In the genomic region with DNA sequence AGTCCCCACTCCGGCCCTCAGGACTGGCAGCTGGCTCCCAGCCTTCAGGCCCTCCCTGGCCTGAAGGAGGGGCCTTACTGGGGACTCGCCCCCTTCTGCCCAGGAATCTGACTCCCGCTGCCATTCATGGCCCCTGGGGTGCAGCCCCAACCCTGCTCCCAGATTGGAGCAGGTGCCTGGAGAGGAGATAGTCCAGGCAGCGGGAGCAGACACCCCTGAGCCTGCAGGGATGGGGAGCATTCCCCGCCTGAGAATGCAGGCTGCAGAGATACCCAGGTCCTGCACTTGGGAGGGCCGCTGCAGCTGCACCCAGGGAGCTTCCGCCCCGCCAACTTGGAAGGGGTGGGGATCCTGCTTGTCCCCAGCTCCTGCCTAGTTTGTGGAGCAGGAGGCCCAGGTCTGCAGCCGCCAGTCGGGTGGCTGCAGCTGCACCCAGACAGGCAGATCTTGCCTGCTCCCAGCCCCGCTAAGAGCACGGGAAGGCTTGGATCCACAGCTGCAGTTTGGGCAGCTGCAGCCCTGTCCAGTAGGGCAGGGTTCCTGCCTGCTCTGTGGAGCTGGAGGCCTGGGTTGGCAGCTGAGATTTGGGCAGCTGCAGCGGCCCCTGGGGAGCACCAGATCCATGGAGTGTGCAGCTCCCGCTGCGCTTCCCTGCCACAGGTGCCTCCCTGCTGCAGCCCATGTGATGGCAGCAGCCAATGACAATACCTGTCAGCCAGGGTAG, we compare ENCODE assay signal across 2 cellular contexts.
TF ChIP-seq lines count a peak whose summit lies in the region.

No MANE protein-coding gene starts in this region.

TF ChIP-seq in HepG2, 621 proteins besides CTCF, POLR2A, EP300 and RAD21 (continues in another document):
- TF ChIP-seq, protein P1, sequence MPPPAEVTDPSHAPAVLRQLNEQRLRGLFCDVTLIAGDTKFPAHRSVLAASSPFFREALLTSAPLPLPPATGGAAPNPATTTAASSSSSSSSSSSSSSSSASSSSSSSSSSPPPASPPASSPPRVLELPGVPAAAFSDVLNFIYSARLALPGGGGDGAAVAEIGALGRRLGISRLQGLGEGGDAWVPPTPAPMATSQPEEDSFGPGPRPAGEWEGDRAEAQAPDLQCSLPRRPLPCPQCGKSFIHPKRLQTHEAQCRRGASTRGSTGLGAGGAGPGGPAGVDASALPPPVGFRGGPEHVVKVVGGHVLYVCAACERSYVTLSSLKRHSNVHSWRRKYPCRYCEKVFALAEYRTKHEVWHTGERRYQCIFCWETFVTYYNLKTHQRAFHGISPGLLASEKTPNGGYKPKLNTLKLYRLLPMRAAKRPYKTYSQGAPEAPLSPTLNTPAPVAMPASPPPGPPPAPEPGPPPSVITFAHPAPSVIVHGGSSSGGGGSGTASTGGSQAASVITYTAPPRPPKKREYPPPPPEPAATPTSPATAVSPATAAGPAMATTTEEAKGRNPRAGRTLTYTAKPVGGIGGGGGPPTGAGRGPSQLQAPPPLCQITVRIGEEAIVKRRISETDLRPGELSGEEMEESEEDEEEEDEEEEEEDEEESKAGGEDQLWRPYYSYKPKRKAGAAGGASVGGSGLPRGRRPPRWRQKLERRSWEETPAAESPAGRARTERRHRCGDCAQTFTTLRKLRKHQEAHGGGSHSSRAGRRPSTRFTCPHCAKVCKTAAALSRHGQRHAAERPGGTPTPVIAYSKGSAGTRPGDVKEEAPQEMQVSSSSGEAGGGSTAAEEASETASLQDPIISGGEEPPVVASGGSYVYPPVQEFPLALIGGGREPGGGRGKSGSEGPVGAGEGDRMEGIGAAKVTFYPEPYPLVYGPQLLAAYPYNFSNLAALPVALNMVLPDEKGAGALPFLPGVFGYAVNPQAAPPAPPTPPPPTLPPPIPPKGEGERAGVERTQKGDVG (CRISPR knock-in tag; IDR thresholded peaks at IDR 0.05; ENCODE audit: borderline replicate concordance) = no peak; the same call in 1 of the 2 replicates
- TF ChIP-seq RFX3 (CRISPR knock-in tag; IDR thresholded peaks at IDR 0.05) (no peak), YEATS4 (CRISPR knock-in tag; IDR thresholded peaks at IDR 0.05; ENCODE audit: borderline replicate concordance) (0 out of 2 replicates have a peak, but pooled peaks have one; percentile 39), SALL2 (CRISPR knock-in tag; IDR thresholded peaks at IDR 0.05) (no peak), ATAD3A (CRISPR knock-in tag; IDR thresholded peaks at IDR 0.05) (no peak), ZNF891 (CRISPR knock-in tag; IDR thresholded peaks at IDR 0.05) (peak; percentile 85), ZNF777 (CRISPR knock-in tag; IDR thresholded peaks at IDR 0.05) (no peak), JUND (CRISPR knock-in tag; IDR thresholded peaks at IDR 0.05) (0 out of 2 replicates have a peak, but pooled peaks have one; percentile 27), ZNF790 (CRISPR knock-in tag; IDR thresholded peaks at IDR 0.05; ENCODE audit: borderline replicate concordance) (no peak)
- TF ChIP-seq, protein P2, sequence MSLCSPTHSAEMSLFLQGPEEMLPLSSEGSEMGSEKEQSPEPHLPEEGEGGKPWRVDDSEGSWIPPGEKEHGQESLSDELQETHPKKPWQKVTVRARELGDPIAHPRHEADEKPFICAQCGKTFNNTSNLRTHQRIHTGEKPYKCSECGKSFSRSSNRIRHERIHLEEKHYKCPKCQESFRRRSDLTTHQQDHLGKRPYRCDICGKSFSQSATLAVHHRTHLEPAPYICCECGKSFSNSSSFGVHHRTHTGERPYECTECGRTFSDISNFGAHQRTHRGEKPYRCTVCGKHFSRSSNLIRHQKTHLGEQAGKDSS (CRISPR knock-in tag; IDR thresholded peaks at IDR 0.05; ENCODE audit: borderline replicate concordance, low read depth) = no peak
- TF ChIP-seq, protein P3, sequence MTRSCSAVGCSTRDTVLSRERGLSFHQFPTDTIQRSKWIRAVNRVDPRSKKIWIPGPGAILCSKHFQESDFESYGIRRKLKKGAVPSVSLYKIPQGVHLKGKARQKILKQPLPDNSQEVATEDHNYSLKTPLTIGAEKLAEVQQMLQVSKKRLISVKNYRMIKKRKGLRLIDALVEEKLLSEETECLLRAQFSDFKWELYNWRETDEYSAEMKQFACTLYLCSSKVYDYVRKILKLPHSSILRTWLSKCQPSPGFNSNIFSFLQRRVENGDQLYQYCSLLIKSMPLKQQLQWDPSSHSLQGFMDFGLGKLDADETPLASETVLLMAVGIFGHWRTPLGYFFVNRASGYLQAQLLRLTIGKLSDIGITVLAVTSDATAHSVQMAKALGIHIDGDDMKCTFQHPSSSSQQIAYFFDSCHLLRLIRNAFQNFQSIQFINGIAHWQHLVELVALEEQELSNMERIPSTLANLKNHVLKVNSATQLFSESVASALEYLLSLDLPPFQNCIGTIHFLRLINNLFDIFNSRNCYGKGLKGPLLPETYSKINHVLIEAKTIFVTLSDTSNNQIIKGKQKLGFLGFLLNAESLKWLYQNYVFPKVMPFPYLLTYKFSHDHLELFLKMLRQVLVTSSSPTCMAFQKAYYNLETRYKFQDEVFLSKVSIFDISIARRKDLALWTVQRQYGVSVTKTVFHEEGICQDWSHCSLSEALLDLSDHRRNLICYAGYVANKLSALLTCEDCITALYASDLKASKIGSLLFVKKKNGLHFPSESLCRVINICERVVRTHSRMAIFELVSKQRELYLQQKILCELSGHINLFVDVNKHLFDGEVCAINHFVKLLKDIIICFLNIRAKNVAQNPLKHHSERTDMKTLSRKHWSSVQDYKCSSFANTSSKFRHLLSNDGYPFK (CRISPR knock-in tag; IDR thresholded peaks at IDR 0.05; ENCODE audit: borderline replicate concordance) = peak; percentile 63; the same call in 1 of the 2 replicates
- TF ChIP-seq, protein P4, sequence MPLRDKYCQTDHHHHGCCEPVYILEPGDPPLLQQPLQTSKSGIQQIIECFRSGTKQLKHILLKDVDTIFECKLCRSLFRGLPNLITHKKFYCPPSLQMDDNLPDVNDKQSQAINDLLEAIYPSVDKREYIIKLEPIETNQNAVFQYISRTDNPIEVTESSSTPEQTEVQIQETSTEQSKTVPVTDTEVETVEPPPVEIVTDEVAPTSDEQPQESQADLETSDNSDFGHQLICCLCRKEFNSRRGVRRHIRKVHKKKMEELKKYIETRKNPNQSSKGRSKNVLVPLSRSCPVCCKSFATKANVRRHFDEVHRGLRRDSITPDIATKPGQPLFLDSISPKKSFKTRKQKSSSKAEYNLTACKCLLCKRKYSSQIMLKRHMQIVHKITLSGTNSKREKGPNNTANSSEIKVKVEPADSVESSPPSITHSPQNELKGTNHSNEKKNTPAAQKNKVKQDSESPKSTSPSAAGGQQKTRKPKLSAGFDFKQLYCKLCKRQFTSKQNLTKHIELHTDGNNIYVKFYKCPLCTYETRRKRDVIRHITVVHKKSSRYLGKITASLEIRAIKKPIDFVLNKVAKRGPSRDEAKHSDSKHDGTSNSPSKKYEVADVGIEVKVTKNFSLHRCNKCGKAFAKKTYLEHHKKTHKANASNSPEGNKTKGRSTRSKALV (CRISPR knock-in tag; IDR thresholded peaks at IDR 0.05) = no peak
- TF ChIP-seq, protein P5, sequence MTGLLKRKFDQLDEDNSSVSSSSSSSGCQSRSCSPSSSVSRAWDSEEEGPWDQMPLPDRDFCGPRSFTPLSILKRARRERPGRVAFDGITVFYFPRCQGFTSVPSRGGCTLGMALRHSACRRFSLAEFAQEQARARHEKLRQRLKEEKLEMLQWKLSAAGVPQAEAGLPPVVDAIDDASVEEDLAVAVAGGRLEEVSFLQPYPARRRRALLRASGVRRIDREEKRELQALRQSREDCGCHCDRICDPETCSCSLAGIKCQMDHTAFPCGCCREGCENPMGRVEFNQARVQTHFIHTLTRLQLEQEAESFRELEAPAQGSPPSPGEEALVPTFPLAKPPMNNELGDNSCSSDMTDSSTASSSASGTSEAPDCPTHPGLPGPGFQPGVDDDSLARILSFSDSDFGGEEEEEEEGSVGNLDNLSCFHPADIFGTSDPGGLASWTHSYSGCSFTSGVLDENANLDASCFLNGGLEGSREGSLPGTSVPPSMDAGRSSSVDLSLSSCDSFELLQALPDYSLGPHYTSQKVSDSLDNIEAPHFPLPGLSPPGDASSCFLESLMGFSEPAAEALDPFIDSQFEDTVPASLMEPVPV (CRISPR knock-in tag; IDR thresholded peaks at IDR 0.05) = 0 out of 2 replicates have a peak, but pooled peaks have one; percentile 47

TF ChIP-seq in H1, 55 proteins besides CTCF, POLR2A, EP300 and RAD21:
- TF ChIP-seq, protein P6, sequence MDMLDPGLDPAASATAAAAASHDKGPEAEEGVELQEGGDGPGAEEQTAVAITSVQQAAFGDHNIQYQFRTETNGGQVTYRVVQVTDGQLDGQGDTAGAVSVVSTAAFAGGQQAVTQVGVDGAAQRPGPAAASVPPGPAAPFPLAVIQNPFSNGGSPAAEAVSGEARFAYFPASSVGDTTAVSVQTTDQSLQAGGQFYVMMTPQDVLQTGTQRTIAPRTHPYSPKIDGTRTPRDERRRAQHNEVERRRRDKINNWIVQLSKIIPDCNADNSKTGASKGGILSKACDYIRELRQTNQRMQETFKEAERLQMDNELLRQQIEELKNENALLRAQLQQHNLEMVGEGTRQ (IDR thresholded peaks at IDR 0.05; ENCODE audit: low read length) = peak; percentile 75
- TF ChIP-seq, protein P7, sequence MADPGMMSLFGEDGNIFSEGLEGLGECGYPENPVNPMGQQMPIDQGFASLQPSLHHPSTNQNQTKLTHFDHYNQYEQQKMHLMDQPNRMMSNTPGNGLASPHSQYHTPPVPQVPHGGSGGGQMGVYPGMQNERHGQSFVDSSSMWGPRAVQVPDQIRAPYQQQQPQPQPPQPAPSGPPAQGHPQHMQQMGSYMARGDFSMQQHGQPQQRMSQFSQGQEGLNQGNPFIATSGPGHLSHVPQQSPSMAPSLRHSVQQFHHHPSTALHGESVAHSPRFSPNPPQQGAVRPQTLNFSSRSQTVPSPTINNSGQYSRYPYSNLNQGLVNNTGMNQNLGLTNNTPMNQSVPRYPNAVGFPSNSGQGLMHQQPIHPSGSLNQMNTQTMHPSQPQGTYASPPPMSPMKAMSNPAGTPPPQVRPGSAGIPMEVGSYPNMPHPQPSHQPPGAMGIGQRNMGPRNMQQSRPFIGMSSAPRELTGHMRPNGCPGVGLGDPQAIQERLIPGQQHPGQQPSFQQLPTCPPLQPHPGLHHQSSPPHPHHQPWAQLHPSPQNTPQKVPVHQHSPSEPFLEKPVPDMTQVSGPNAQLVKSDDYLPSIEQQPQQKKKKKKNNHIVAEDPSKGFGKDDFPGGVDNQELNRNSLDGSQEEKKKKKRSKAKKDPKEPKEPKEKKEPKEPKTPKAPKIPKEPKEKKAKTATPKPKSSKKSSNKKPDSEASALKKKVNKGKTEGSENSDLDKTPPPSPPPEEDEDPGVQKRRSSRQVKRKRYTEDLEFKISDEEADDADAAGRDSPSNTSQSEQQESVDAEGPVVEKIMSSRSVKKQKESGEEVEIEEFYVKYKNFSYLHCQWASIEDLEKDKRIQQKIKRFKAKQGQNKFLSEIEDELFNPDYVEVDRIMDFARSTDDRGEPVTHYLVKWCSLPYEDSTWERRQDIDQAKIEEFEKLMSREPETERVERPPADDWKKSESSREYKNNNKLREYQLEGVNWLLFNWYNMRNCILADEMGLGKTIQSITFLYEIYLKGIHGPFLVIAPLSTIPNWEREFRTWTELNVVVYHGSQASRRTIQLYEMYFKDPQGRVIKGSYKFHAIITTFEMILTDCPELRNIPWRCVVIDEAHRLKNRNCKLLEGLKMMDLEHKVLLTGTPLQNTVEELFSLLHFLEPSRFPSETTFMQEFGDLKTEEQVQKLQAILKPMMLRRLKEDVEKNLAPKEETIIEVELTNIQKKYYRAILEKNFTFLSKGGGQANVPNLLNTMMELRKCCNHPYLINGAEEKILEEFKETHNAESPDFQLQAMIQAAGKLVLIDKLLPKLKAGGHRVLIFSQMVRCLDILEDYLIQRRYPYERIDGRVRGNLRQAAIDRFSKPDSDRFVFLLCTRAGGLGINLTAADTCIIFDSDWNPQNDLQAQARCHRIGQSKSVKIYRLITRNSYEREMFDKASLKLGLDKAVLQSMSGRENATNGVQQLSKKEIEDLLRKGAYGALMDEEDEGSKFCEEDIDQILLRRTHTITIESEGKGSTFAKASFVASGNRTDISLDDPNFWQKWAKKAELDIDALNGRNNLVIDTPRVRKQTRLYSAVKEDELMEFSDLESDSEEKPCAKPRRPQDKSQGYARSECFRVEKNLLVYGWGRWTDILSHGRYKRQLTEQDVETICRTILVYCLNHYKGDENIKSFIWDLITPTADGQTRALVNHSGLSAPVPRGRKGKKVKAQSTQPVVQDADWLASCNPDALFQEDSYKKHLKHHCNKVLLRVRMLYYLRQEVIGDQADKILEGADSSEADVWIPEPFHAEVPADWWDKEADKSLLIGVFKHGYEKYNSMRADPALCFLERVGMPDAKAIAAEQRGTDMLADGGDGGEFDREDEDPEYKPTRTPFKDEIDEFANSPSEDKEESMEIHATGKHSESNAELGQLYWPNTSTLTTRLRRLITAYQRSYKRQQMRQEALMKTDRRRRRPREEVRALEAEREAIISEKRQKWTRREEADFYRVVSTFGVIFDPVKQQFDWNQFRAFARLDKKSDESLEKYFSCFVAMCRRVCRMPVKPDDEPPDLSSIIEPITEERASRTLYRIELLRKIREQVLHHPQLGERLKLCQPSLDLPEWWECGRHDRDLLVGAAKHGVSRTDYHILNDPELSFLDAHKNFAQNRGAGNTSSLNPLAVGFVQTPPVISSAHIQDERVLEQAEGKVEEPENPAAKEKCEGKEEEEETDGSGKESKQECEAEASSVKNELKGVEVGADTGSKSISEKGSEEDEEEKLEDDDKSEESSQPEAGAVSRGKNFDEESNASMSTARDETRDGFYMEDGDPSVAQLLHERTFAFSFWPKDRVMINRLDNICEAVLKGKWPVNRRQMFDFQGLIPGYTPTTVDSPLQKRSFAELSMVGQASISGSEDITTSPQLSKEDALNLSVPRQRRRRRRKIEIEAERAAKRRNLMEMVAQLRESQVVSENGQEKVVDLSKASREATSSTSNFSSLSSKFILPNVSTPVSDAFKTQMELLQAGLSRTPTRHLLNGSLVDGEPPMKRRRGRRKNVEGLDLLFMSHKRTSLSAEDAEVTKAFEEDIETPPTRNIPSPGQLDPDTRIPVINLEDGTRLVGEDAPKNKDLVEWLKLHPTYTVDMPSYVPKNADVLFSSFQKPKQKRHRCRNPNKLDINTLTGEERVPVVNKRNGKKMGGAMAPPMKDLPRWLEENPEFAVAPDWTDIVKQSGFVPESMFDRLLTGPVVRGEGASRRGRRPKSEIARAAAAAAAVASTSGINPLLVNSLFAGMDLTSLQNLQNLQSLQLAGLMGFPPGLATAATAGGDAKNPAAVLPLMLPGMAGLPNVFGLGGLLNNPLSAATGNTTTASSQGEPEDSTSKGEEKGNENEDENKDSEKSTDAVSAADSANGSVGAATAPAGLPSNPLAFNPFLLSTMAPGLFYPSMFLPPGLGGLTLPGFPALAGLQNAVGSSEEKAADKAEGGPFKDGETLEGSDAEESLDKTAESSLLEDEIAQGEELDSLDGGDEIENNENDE (IDR thresholded peaks at IDR 0.05; ENCODE audit: insufficient replicate concordance, low read length) = no peak
- no peak for TF ChIP-seq SUZ12 (IDR thresholded peaks at IDR 0.05; ENCODE audit: low read length)
